8 cellular contexts compared by ENCODE assay signal in genomic region chr3:53880396-53881345, GRCh38. TPM values are rescaled to one million over a fixed set of nuclear protein-coding genes. Genes with fewer than 3 reads are reported as not detected.
A peak's percentile ranks its signal among the peaks of the same experiment; 100 is the strongest.
DNase-seq lines count a peak whose midpoint lies in the region; ATAC-seq, FAIRE-seq and TF ChIP-seq lines count a peak whose summit lies in the region.

No MANE protein-coding gene starts in this region.

- CTCF ChIA-PET in A549 (lab: Yijun Ruan, JAX): interaction anchor here (1.7 kb wide), 1 partner anchor 10 kb away, joined by 6 read pairs; no protein-coding TSS in a partner anchor

- FAIRE-seq in A549 (lab: Jason Lieb, UNC): no peak

- TF ChIP-seq EP300 in A549 (IDR thresholded peaks at IDR 0.05): no peak

- peak overlapping the region; percentile 72 for H3K4me3 ChIP-seq in A549

- H3K4me3 Mint-ChIP-seq in HFFc6 (peak overlapping the region; percentile 97), brain (peak overlapping the region; percentile 97 to 99 (median 98)), memory B cell (peak overlapping the region; percentile 100)

- TF ChIP-seq RAD21 in A549 (conservative IDR thresholded peaks at IDR 0.05 in 1 of 2, IDR thresholded peaks at IDR 0.05 in 1 of 2): no peak

- H3K9me3 Mint-ChIP-seq in HFFc6: no peaks in the 10 kb centered on the region
- no peaks in the 10 kb centered on the region for H3K9me3 Mint-ChIP-seq in brain
- H3K9me3 Mint-ChIP-seq in memory B cell: no peaks in the 10 kb centered on the region

- H3K4me1 Mint-ChIP-seq in HFFc6 (ENCODE audit: low read depth) (peaks cover 22% of the 10 kb centered on the region), brain (peaks cover 29% of the 10 kb centered on the region), memory B cell (peaks cover 21% of the 10 kb centered on the region)

- H3K4me1 ChIP-seq in A549: peaks cover 10% of the 10 kb centered on the region

- no peak for DNase-seq in A549 (ENCODE audit: low read depth in 1 of 2, low spot score in 1 of 2)
- DNase-seq in HFFc6: peak; percentile 17
- no peak for DNase-seq in memory B cell (ENCODE audit: low spot score in 2 of 2)
- DNase-seq in central memory CD4-positive, alpha-beta T cell: no peak
- no peak for DNase-seq in GDM1 (lab: John Stamatoyannopoulos, UW)
- DNase-seq in NCI-H1417 treated with DMSO at 0.1 percent for 48 hours (lab: John Stamatoyannopoulos, UW): no peak

- H3K27me3 Mint-ChIP-seq in HFFc6 (ENCODE audit: insufficient read depth) (no peaks in the 10 kb centered on the region), brain (no peaks in the 10 kb centered on the region), memory B cell (no peaks in the 10 kb centered on the region)

- POLR2A ChIA-PET in A549 (lab: Yijun Ruan, JAX): interaction anchor here (0.6 kb wide), 1 partner anchor 11 kb away, joined by 3 read pairs; no protein-coding TSS in a partner anchor

- H3K27ac Mint-ChIP-seq in HFFc6 (peak overlapping the region; percentile 95), brain (peak overlapping the region; percentile 97 to 99 (median 98)), memory B cell (peak overlapping the region; percentile 90)

- TF ChIP-seq POLR2A in A549 (IDR thresholded peaks at IDR 0.05; ENCODE audit: low read length): no peak

- H3K9me3 ChIP-seq in A549: no peaks in the 10 kb centered on the region

- TF ChIP-seq CTCF in A549 (IDR thresholded peaks at IDR 0.05): no peak
- no peak; the same call in 1 of the 2 replicates for TF ChIP-seq CTCF in HFFc6 (IDR thresholded peaks at IDR 0.05)
- TF ChIP-seq CTCF in brain (conservative IDR thresholded peaks at IDR 0.05): no peak

- peak overlapping the region; percentile 79 for H3K4me2 ChIP-seq in A549

- H3K36me3 Mint-ChIP-seq in HFFc6 (ENCODE audit: low read depth) (peaks cover 35% of the 10 kb centered on the region), brain (peaks cover 45% of the 10 kb centered on the region), memory B cell (peaks cover 22% of the 10 kb centered on the region)

- H3K27ac ChIP-seq in A549: peak overlapping the region; percentile 91; a peak in 5 of 6 replicates

- WGBS in A549 (ENCODE audit: missing lambda C conversion rate): 78% methylated on average over 10 of the region's 10 CpGs

- ATAC-seq in A549 (no peak), memory B cell (ENCODE audit: low read depth) (no peak), HG03520 (IDR thresholded peaks at IDR 0.05; ENCODE audit: unreplicated experiment) (no peak)

TF ChIP-seq in A549, 52 proteins besides CTCF, POLR2A, EP300 and RAD21:
- TF ChIP-seq FOSL2 (IDR thresholded peaks at IDR 0.05) (no peak), FOSL2 (CRISPR knock-in tag; IDR thresholded peaks at IDR 0.05) (no peak), JUNB (IDR thresholded peaks at IDR 0.05) (no peak), MAFK (IDR thresholded peaks at IDR 0.05; ENCODE audit: partially characterized antibody) (no peak), KDM5A (IDR thresholded peaks at IDR 0.05) (no peak), CHD4 (IDR thresholded peaks at IDR 0.05; ENCODE audit: borderline replicate concordance) (no peak)
- TF ChIP-seq, protein P1, sequence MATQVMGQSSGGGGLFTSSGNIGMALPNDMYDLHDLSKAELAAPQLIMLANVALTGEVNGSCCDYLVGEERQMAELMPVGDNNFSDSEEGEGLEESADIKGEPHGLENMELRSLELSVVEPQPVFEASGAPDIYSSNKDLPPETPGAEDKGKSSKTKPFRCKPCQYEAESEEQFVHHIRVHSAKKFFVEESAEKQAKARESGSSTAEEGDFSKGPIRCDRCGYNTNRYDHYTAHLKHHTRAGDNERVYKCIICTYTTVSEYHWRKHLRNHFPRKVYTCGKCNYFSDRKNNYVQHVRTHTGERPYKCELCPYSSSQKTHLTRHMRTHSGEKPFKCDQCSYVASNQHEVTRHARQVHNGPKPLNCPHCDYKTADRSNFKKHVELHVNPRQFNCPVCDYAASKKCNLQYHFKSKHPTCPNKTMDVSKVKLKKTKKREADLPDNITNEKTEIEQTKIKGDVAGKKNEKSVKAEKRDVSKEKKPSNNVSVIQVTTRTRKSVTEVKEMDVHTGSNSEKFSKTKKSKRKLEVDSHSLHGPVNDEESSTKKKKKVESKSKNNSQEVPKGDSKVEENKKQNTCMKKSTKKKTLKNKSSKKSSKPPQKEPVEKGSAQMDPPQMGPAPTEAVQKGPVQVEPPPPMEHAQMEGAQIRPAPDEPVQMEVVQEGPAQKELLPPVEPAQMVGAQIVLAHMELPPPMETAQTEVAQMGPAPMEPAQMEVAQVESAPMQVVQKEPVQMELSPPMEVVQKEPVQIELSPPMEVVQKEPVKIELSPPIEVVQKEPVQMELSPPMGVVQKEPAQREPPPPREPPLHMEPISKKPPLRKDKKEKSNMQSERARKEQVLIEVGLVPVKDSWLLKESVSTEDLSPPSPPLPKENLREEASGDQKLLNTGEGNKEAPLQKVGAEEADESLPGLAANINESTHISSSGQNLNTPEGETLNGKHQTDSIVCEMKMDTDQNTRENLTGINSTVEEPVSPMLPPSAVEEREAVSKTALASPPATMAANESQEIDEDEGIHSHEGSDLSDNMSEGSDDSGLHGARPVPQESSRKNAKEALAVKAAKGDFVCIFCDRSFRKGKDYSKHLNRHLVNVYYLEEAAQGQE (IDR thresholded peaks at IDR 0.05): no peak

RNA-seq across cellular contexts. Expression of gene ACTR8, which starts 1.3 kb away (rescaled TPM):
- polyA plus RNA-seq in A549 (2011; rRNA removed) (18.0 and 19.4 TPM in 2 replicates), A549 (2017; fragmentation: RNase III; extraction: RNeasy Plus Mini Kit Qiagen cat#74134 plus additional on column Dnase treatment) (12.5 to 14.1 TPM (median 12.8 TPM) in 3 replicates), brain (ENCODE audit: insufficient read depth, low read depth, low replicate concordance) (15.3 TPM)
- polyA plus RNA-seq in A549 (2012; cell fraction: cytosol; rRNA removed): 6.7 and 7.6 TPM in 2 replicates
- polyA plus RNA-seq in A549 (2012; cell fraction: nucleus; rRNA removed): 5.9 and 9.2 TPM in 2 replicates
- polyA minus RNA-seq in A549 (2011; rRNA and poly(A)+ RNA removed): 14.2 and 17.1 TPM in 2 replicates
- total RNA-seq in HFFc6 (2021; fragmentation: NEBNext Ultra II Directional; extraction: Animal tissue kit (Norgen Biotek cat#: 25700)): 10 to 100 TPM; 43.3 to 47.6 (median 45.6) TPM

RNA-seq across cellular contexts. Expression of gene SELENOK, which starts 11.0 kb away (rescaled TPM):
- polyA plus RNA-seq in A549 (2011; rRNA removed): 46.6 and 54.3 TPM in 2 replicates
- polyA plus RNA-seq in A549 (2012; cell fraction: cytosol; rRNA removed): 14.5 and 15.6 TPM in 2 replicates
- polyA plus RNA-seq in A549 (2012; cell fraction: nucleus; rRNA removed): 2.7 and 4.3 TPM in 2 replicates
- polyA plus RNA-seq in A549 (2017; fragmentation: RNase III; extraction: RNeasy Plus Mini Kit Qiagen cat#74134 plus additional on column Dnase treatment): 43.2 to 44.3 TPM (median 43.2 TPM) in 3 replicates
- 8.9 and 9.5 TPM in 2 replicates for polyA minus RNA-seq in A549 (2011; rRNA and poly(A)+ RNA removed)
- total RNA-seq in HFFc6 (2021; fragmentation: NEBNext Ultra II Directional; extraction: Animal tissue kit (Norgen Biotek cat#: 25700)): 10 to 100 TPM; 28.6 to 42.2 (median 34.4) TPM
- polyA plus RNA-seq in brain (ENCODE audit: insufficient read depth, low read depth, low replicate concordance): 66.3 TPM

RNA-seq across cellular contexts. Expression of gene IL17RB, which starts 34.3 kb away (rescaled TPM):
- polyA plus RNA-seq in A549 (2011; rRNA removed) (2.2 and 2.9 TPM in 2 replicates), A549 (2017; fragmentation: RNase III; extraction: RNeasy Plus Mini Kit Qiagen cat#74134 plus additional on column Dnase treatment) (1.7 to 2.3 TPM (median 1.9 TPM) in 3 replicates), brain (ENCODE audit: insufficient read depth, low read depth, low replicate concordance) (8.7 TPM)
- polyA plus RNA-seq in A549 (2012; cell fraction: cytosol; rRNA removed): 1.2 and 1.3 TPM in 2 replicates
- 2.3 and 3.5 TPM in 2 replicates for polyA plus RNA-seq in A549 (2012; cell fraction: nucleus; rRNA removed)
- 0.78 and 0.99 TPM in 2 replicates for polyA minus RNA-seq in A549 (2011; rRNA and poly(A)+ RNA removed)
- total RNA-seq in HFFc6 (2021; fragmentation: NEBNext Ultra II Directional; extraction: Animal tissue kit (Norgen Biotek cat#: 25700)): not detected

RNA-seq across cellular contexts. Expression of gene CHDH, which starts 34.5 kb away (rescaled TPM):
- polyA plus RNA-seq in A549 (2011; rRNA removed) (1.1 and 2.0 TPM in 2 replicates), A549 (2017; fragmentation: RNase III; extraction: RNeasy Plus Mini Kit Qiagen cat#74134 plus additional on column Dnase treatment) (2.1 to 3.3 TPM (median 2.8 TPM) in 3 replicates), brain (ENCODE audit: insufficient read depth, low read depth, low replicate concordance) (5.5 TPM)
- 1.1 and 1.4 TPM in 2 replicates for polyA plus RNA-seq in A549 (2012; cell fraction: cytosol; rRNA removed)
- polyA plus RNA-seq in A549 (2012; cell fraction: nucleus; rRNA removed): 5.3 TPM in 2 replicates
- polyA minus RNA-seq in A549 (2011; rRNA and poly(A)+ RNA removed): 1.4 and 1.7 TPM in 2 replicates
- total RNA-seq in HFFc6 (2021; fragmentation: NEBNext Ultra II Directional; extraction: Animal tissue kit (Norgen Biotek cat#: 25700)): not detected
